In genomic region chr2:53567073-53567472, GRCh38 we compare ENCODE assay signal across 25 cellular contexts.
"Had no signal": no experiment of that assay in that cellular context is flagged by ENCODE, and none has a peak within 500 bp of the region (broad histone marks: within the 10 kb centered on the region; RNA-seq: fewer than 3 reads in every experiment).

No MANE protein-coding gene starts in this region.

- H3K36me3 ChIP-seq: Peyer's patch, SJCRH30 had no signal

- H3K9me3 ChIP-seq: Peyer's patch, SJCRH30 had no signal

- H3K27ac Mint-ChIP-seq: IgD-negative memory B cell had no signal

- H3K27ac ChIP-seq: HL-60, KMS-11, Peyer's patch, SJCRH30 had no signal

- H3K4me2 ChIP-seq: KMS-11 had no signal

- H3K9me3 Mint-ChIP-seq: IgD-negative memory B cell had no signal

- H3K36me3 Mint-ChIP-seq: IgD-negative memory B cell had no signal

- H3K4me3 Mint-ChIP-seq: IgD-negative memory B cell had no signal

- ATAC-seq: K562, PC-3, Right ventricle myocardium inferior, SK-N-SH treated with all-trans-retinoic acid at 6 μM for 48 hours had no signal

- H3K4me1 ChIP-seq: Peyer's patch, SJCRH30 had no signal

- DNase-seq: Kasumi-1, MM.1S, NCI-H1092 treated with DMSO at 0.1 percent for 48 hours, NCI-H1436, NCI-H187, NCI-H2029, NCI-H2081 treated with DMSO at 0.1 percent for 48 hours, NCI-H2171, NCI-H226, NCI-H446, NCI-H510A, NCI-H524 treated with DMSO at 0.1 percent for 48 hours, NCI-H69, NCI-H774, PC-3, Peyer's patch, SHP77 treated with DMSO at 0.1 percent for 48 hours, SJCRH30, SW 1271 had no signal

- H3K4me3 ChIP-seq: K562, Peyer's patch, SJCRH30 had no signal

- H3K9ac ChIP-seq: KMS-11 had no signal

- H3K27me3 ChIP-seq: Peyer's patch, SJCRH30 had no signal
